Comparison of ENCODE assay signal across 8 cellular contexts in genomic region chr4:129453524-129453923, GRCh38.
"Had no signal": no experiment of that assay in that cellular context is flagged by ENCODE, and none has a peak within 500 bp of the region (broad histone marks: within the 10 kb centered on the region; RNA-seq: fewer than 3 reads in every experiment).

No MANE protein-coding gene starts in this region.

- H3K9me3 ChIP-seq: thyroid gland had no signal

- H3K4me3 Mint-ChIP-seq: activated naive CD4-positive, alpha-beta T cell treated with anti-CD3 and anti-CD28 coated beads, Interleukin-2, amount 10 ng/mL, durations not matched to agents 7 days and 5 days; neural crest cell; WTC11 had no signal

- H3K36me3 Mint-ChIP-seq: activated naive CD4-positive, alpha-beta T cell treated with anti-CD3 and anti-CD28 coated beads, Interleukin-2, amount 10 ng/mL, durations not matched to agents 7 days and 5 days; WTC11 had no signal

- H3K27me3 ChIP-seq: thyroid gland had no signal

- H3K27ac ChIP-seq: skin epidermis, thyroid gland had no signal

- H3K36me3 ChIP-seq: thyroid gland had no signal

- H3K27ac Mint-ChIP-seq: activated naive CD4-positive, alpha-beta T cell treated with anti-CD3 and anti-CD28 coated beads, Interleukin-2, amount 10 ng/mL, durations not matched to agents 7 days and 5 days; WTC11 had no signal

- DNase-seq: activated CD4-positive, alpha-beta T cell treated with anti-CD3 and anti-CD28 coated beads for 48 hours; activated naive CD4-positive, alpha-beta T cell treated with anti-CD3 and anti-CD28 coated beads, Interleukin-2, amount 10 ng/mL, durations not matched to agents 7 days and 5 days; effector memory CD4-positive, alpha-beta T cell; kidney had no signal

- H3K27me3 Mint-ChIP-seq: activated naive CD4-positive, alpha-beta T cell treated with anti-CD3 and anti-CD28 coated beads, Interleukin-2, amount 10 ng/mL, durations not matched to agents 7 days and 5 days had no signal

- H3K4me3 ChIP-seq: skin epidermis, thyroid gland had no signal

- FAIRE-seq: kidney had no signal

- H3K9me3 Mint-ChIP-seq: activated naive CD4-positive, alpha-beta T cell treated with anti-CD3 and anti-CD28 coated beads, Interleukin-2, amount 10 ng/mL, durations not matched to agents 7 days and 5 days; WTC11 had no signal

- H3K4me1 Mint-ChIP-seq: activated naive CD4-positive, alpha-beta T cell treated with anti-CD3 and anti-CD28 coated beads, Interleukin-2, amount 10 ng/mL, durations not matched to agents 7 days and 5 days; neural crest cell had no signal
